ENCODE assay signal across 14 cellular contexts in the genomic region with DNA sequence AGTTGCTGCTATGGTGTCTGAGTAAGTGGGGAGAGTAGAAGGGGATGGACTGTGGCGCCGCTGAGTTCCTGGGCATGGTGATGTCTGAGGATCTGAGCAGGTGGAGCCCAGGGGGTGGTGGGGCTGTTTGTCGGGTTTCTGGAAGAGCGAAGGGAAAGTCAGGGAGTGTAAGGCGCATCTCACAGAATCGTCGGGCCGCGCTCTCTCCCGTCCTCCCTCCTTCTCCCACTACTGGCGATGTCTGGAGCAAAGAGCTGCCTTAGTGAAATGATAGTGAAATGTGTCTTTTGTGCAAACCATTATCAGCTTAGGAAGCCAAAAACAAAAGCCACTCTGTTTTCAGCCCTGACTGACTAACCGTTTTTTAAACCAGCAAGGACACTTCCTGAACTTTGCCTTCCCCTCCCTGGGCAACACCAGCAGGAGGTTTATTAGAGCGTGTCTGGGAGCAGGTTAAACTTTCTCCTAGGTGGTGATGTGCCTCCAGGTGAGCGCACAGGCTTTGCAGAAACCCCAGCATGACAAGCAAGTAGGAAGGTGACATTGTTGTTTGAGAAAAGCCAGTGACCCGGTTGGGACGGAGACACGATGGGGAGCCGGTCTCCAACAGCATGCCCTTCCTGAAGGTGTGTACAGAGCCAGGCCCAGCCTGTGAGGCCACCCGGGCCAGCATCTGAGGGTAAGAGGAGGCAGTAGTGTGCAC. TPM values are rescaled to one million over a fixed set of nuclear protein-coding genes. Genes with fewer than 3 reads are reported as not detected.
DNase-seq lines count a peak whose midpoint lies in the region; ATAC-seq and TF ChIP-seq lines count a peak whose summit lies in the region.
"Had no signal": no experiment of that assay in that cellular context is flagged by ENCODE, and none has a peak within 500 bp of the region (broad histone marks: within the 10 kb centered on the region; RNA-seq: fewer than 3 reads in every experiment).

No MANE protein-coding gene starts in this region.

- H3K4me3 Mint-ChIP-seq in endothelial cell (ENCODE audit: unreplicated experiment), result peak overlapping the region; percentile 2
- H3K4me3 Mint-ChIP-seq: effector memory CD8-positive, alpha-beta T cell had no signal

- 87 to 88% methylated on average over 10 of the region's 19 CpGs for WGBS in mesodermal cell (ENCODE audit: insufficient coverage in 2 of 2), 2 experiments

- H3K36me3 Mint-ChIP-seq in endothelial cell (ENCODE audit: low read depth, unreplicated experiment), result peaks cover 17% of the 10 kb centered on the region

- DNase-seq in NCI-H526 treated with DMSO at 0.1 percent for 48 hours (lab: John Stamatoyannopoulos, UW) (peak; percentile 48), endothelial cell (ENCODE audit: low spot score) (no peak)
- DNase-seq in activated CD4-positive, alpha-beta T cell treated with anti-CD3 and anti-CD28 coated beads, Interleukin-2, amount 50 U/mL, for 48 hours, result no peak
- DNase-seq: activated CD4-positive, alpha-beta T cell treated with anti-CD3 and anti-CD28 coated beads for 4 hours; activated CD8-positive, alpha-beta memory T cell treated with anti-CD3 and anti-CD28 coated beads, Interleukin-2, amount 50 U/mL, for 48 hours; BE2C; DMS53; effector memory CD8-positive, alpha-beta T cell; NCI-H1417; NCI-H2227 treated with DMSO at 0.1 percent for 48 hours had no signal

- H3K4me3 ChIP-seq in mesodermal cell (ENCODE audit: extremely low read depth, insufficient read depth, low read length, poor library complexity, severe bottlenecking), result no peak overlapping the region

- H3K27ac ChIP-seq in mesodermal cell (ENCODE audit: low read depth, low read length, severe bottlenecking) (peak overlapping the region; percentile 49), temporal lobe (ENCODE audit: low read depth, low read length) (peak overlapping the region; percentile 93)

- H3K4me1 ChIP-seq in mesodermal cell (ENCODE audit: control insufficient read depth, insufficient read depth, low read length, poor library complexity, severe bottlenecking), result peaks cover 35% of the 10 kb centered on the region

- peaks cover 3% of the 10 kb centered on the region for H3K27me3 Mint-ChIP-seq in endothelial cell (ENCODE audit: unreplicated experiment)
- H3K27me3 Mint-ChIP-seq: effector memory CD8-positive, alpha-beta T cell had no signal

- TF ChIP-seq CTCF in endothelial cell (IDR thresholded peaks at IDR 0.05; ENCODE audit: unreplicated experiment), result no peak

- H3K9me3 Mint-ChIP-seq in endothelial cell (ENCODE audit: unreplicated experiment), result no peaks in the 10 kb centered on the region
- H3K9me3 Mint-ChIP-seq: effector memory CD8-positive, alpha-beta T cell had no signal

- no peak for ATAC-seq in GM18873 (IDR thresholded peaks at IDR 0.05; ENCODE audit: low FRiP score, unreplicated experiment)
- ATAC-seq in GM18520 (IDR thresholded peaks at IDR 0.05; ENCODE audit: unreplicated experiment), result no peak
- ATAC-seq: effector memory CD8-positive, alpha-beta T cell had no signal

- peaks cover 2% of the 10 kb centered on the region for H3K4me1 Mint-ChIP-seq in endothelial cell (ENCODE audit: unreplicated experiment)

- H3K9me3 ChIP-seq in mesodermal cell (ENCODE audit: control insufficient read depth, low read length), result no peaks in the 10 kb centered on the region
- H3K9me3 ChIP-seq: BE2C had no signal

- H3K27ac Mint-ChIP-seq in endothelial cell (ENCODE audit: unreplicated experiment), result no peak overlapping the region
- H3K27ac Mint-ChIP-seq: effector memory CD8-positive, alpha-beta T cell had no signal

- H3K36me3 ChIP-seq in mesodermal cell (ENCODE audit: control insufficient read depth, insufficient read depth, low read length), result peaks cover 18% of the 10 kb centered on the region
- H3K36me3 ChIP-seq: BE2C had no signal

RNA-seq across cellular contexts. Expression of gene RAB11FIP3, which starts 49.1 kb away (rescaled TPM):
- total RNA-seq in endothelial cell (ENCODE audit: unreplicated experiment) (81.5 TPM), temporal lobe (29.0 TPM)
- polyA plus RNA-seq in mesodermal cell (2013, experiment 1 of 2), result 24.7 TPM
- 25.3 TPM for polyA plus RNA-seq in mesodermal cell (2013, experiment 2 of 2)

RNA-seq across cellular contexts. Expression of gene CAPN15, which starts 52.9 kb away (rescaled TPM):
- total RNA-seq in endothelial cell (ENCODE audit: unreplicated experiment) (49.0 TPM), temporal lobe (9.1 TPM)
- 23.8 TPM for polyA plus RNA-seq in mesodermal cell (2013, experiment 1 of 2)
- polyA plus RNA-seq in mesodermal cell (2013, experiment 2 of 2), result 20.1 TPM
